ENCODE assay signal across 28 cellular contexts in genomic region chr3:116247510-116248077, GRCh38.
"Had no signal": no experiment of that assay in that cellular context is flagged by ENCODE, and none has a peak within 500 bp of the region (broad histone marks: within the 10 kb centered on the region; RNA-seq: fewer than 3 reads in every experiment).

No MANE protein-coding gene starts in this region.

- H3K4me1 ChIP-seq: ascending aorta, Peyer's patch had no signal

- FAIRE-seq: TTC549 had no signal

- H3K27me3 ChIP-seq: ascending aorta, cardiac muscle cell, MG63, Peyer's patch had no signal

- H3K27ac ChIP-seq: ascending aorta, cardiac muscle cell, Peyer's patch, RWPE1 had no signal

- H3K9me3 ChIP-seq: ascending aorta, MG63, Peyer's patch had no signal

- ATAC-seq: activated CD8-positive, alpha-beta T cell treated with anti-CD3 and anti-CD28 coated beads for 36 hours; PC-3; Right ventricle myocardium inferior had no signal

- H3K36me3 ChIP-seq: ascending aorta, cardiac muscle cell, MG63, Peyer's patch had no signal

- H3K4me3 ChIP-seq: ascending aorta, cardiac muscle cell, MG63, Peyer's patch had no signal

- DNase-seq: activated CD4-positive, alpha-beta T cell treated with anti-CD3 and anti-CD28 coated beads, Interleukin-2, amount 10 ng/mL, durations not matched to agents 24 days and 14 days; activated CD4-positive, alpha-beta T cell treated with anti-CD3 and anti-CD28 coated beads, Interleukin-2, amount 50 U/mL, for 4 hours; activated CD8-positive, alpha-beta T cell treated with anti-CD3 and anti-CD28 coated beads for 36 hours; activated gamma-delta T cell; activated naive CD4-positive, alpha-beta T cell treated with Interleukin-2 at 50 U/mL for 16 hours; activated naive CD8-positive, alpha-beta T cell treated with anti-CD3 and anti-CD28 coated beads, Interleukin-2, amount 10 ng/mL, durations not matched to agents 7 days and 5 days; activated T-cell treated with anti-CD3 and anti-CD28 coated beads, Interleukin-2, amount 50 U/mL, for 1 hour; amygdala; Kasumi-1; MG63; NCI-H1048; NCI-H1105 treated with DMSO at 0.1 percent for 48 hours; NCI-H1436; NCI-H1694; NCI-H1930; NCI-H2081 treated with DMSO at 0.1 percent for 48 hours; NCI-H226; NCI-H446 treated with DMSO at 0.1 percent for 48 hours; NCI-H524; NCI-H69; PC-3; Peyer's patch; SIG-M5 had no signal
